In the genomic region with DNA sequence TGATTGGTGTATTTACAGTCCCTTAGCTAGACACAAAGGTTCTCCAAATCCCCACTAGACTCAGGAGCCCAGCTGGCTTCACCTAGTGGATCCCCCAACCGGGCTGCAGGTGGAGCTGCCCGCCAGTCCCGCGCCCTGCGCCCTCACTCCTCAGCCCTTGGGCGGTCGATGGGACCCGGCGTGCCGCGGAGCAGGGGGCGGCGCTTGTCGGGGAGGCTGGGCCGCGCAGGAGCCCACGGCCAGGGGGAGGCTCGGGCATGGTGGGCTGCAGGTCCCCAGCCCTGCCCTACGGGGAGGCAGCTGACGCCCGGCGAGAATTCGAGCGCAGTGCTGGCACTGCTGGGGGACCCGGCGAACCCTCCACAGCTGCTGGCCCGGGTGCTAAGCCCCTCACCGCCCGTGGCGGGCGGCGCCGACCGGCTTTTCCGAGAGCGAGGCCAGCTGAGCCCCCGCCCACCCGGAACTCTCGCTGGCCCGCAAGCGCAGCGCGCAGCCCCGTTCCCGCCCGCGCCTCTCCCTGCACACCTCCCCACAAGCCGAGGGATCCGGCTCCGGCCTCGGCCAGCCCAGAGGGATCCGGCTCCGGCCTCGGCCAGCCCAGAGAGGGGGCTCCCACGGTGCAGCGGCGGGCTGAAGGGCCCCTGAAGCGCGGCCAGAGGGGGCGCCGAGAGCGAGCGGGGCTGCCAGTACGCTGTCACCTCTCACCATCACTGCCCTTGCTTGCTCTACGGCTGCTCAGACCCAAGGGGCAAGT, we compare ENCODE assay signal across 8 cellular contexts. TPM values are rescaled to one million over a fixed set of nuclear protein-coding genes. Genes with fewer than 3 reads are reported as not detected.
DNase-seq lines count a peak whose midpoint lies in the region; ATAC-seq, FAIRE-seq and TF ChIP-seq lines count a peak whose summit lies in the region.

No MANE protein-coding gene starts in this region.

- H3K9me3 ChIP-seq in A549 (no peaks in the 10 kb centered on the region), muscle layer of duodenum (ENCODE audit: control insufficient read depth in 1 of 2, low read length in 2 of 2) (no peaks in the 10 kb centered on the region)

- peak overlapping the region; percentile 62 for H3K4me2 ChIP-seq in A549

- TF ChIP-seq CTCF in A549 (IDR thresholded peaks at IDR 0.05) (no peak), choroid plexus epithelial cell (conservative IDR thresholded peaks at IDR 0.05; ENCODE audit: low read depth, low read length) (no peak)

- no peaks in the 10 kb centered on the region for H3K4me1 ChIP-seq in A549
- H3K4me1 ChIP-seq in muscle layer of duodenum (ENCODE audit: control insufficient read depth in 1 of 2, insufficient read depth in 2 of 2, low read length in 2 of 2) = peaks cover 0 to 12% of the 10 kb centered on the region in 2 donors

- no peak for FAIRE-seq in A549 (lab: Jason Lieb, UNC)

- 87% methylated on average over 7 of the region's 65 CpGs for WGBS in A549 (ENCODE audit: missing lambda C conversion rate)

- peaks cover 6% of the 10 kb centered on the region for H3K27me3 ChIP-seq in muscle layer of duodenum (ENCODE audit: low read depth, low read length)

- no peak for TF ChIP-seq RAD21 in A549 (conservative IDR thresholded peaks at IDR 0.05 in 1 of 2, IDR thresholded peaks at IDR 0.05 in 1 of 2)

- ATAC-seq in A549 = peak; percentile 62 to 83; a peak in 5 of 6 replicates
- ATAC-seq in HG03280 (IDR thresholded peaks at IDR 0.05; ENCODE audit: unreplicated experiment) = no peak
- no peak for ATAC-seq in HG03159 (IDR thresholded peaks at IDR 0.05; ENCODE audit: unreplicated experiment)

- peak overlapping the region in 1 of 2 experiments; percentile 74; a peak in 3 of 6 replicates for H3K27ac ChIP-seq in A549
- no peak overlapping the region for H3K27ac ChIP-seq in muscle layer of duodenum (ENCODE audit: low read length)

- TF ChIP-seq POLR2A in A549 (IDR thresholded peaks at IDR 0.05; ENCODE audit: low read length) = no peak

- peaks cover 0 to 7% of the 10 kb centered on the region in 2 donors for H3K36me3 ChIP-seq in muscle layer of duodenum (ENCODE audit: control insufficient read depth in 1 of 2, insufficient read depth in 2 of 2, low read length in 2 of 2)

- POLR2A ChIA-PET in A549 (lab: Yijun Ruan, JAX) = no interaction called here

- CTCF ChIA-PET in A549 (lab: Yijun Ruan, JAX) = interaction anchor here (1.0 to 2.7 kb wide), 4 partner anchors 19 to 58 kb away, joined by 3 to 13 read pairs (median 4); no protein-coding TSS in a partner anchor

- H3K4me3 ChIP-seq in A549 (peak overlapping the region; percentile 38), choroid plexus epithelial cell (ENCODE audit: low read depth, low read length) (peak overlapping the region; percentile 47), muscle layer of duodenum (ENCODE audit: low read depth in 1 of 2, low read length in 2 of 2) (peak overlapping the region; percentile 30 to 69)

- TF ChIP-seq EP300 in A549 (IDR thresholded peaks at IDR 0.05) = no peak

- DNase-seq in A549 (ENCODE audit: low read depth in 1 of 2, low spot score in 1 of 2) (peak in 1 of 2 experiments; percentile 29), NCI-H1092 treated with DMSO at 0.1 percent for 48 hours (lab: John Stamatoyannopoulos, UW) (peak; percentile 65), choroid plexus epithelial cell (ENCODE audit: low read depth) (no peak), HPDE6-E6E7 (ENCODE audit: extremely low spot score) (no peak), T1000 (lab: John Stamatoyannopoulos, UW) (no peak)

TF ChIP-seq in A549, 52 proteins besides CTCF, POLR2A, EP300 and RAD21:
- TF ChIP-seq MAX (IDR thresholded peaks at IDR 0.05) (0 out of 2 replicates have a peak, but pooled peaks have one; percentile 26), BHLHE40 (IDR thresholded peaks at IDR 0.05; ENCODE audit: low read depth, low read length) (no peak), CBX8 (IDR thresholded peaks at IDR 0.05) (no peak)
TF ChIP-seq in A549: peak in this region for 1.

RNA-seq across cellular contexts. Expression of gene WFS1, which starts 39.4 kb away (rescaled TPM):
- polyA plus RNA-seq in A549 (2011; rRNA removed) (8.8 and 12.0 TPM in 2 replicates), A549 (2017; fragmentation: RNase III; extraction: RNeasy Plus Mini Kit Qiagen cat#74134 plus additional on column Dnase treatment) (12.6 to 14.3 TPM (median 13.6 TPM) in 3 replicates)
- 12.9 and 16.8 TPM in 2 replicates for polyA plus RNA-seq in A549 (2012; cell fraction: cytosol; rRNA removed)
- polyA plus RNA-seq in A549 (2012; cell fraction: nucleus; rRNA removed) = 39.9 and 60.5 TPM in 2 replicates
- 9.0 and 14.9 TPM in 2 replicates for polyA minus RNA-seq in A549 (2011; rRNA and poly(A)+ RNA removed)

Comparison
In these comparisons a context has a peak if more than half of its experiments do, and no peak if none do; other contexts are left out.
1. ATAC-seq: peak in A549 (2 of 2); none in HG03280 (single experiment) and HG03159 (single experiment).
2. Peak in every context shown above with its lines, with median percentiles within 50 percentile points of each other: H3K4me3 ChIP-seq.